Comparison of ENCODE assay signal across 9 cellular contexts in genomic region chrX:115330498-115331138, GRCh38. TPM values are rescaled to one million over a fixed set of nuclear protein-coding genes. Genes with fewer than 3 reads are reported as not detected.
DNase-seq lines count a peak whose midpoint lies in the region; ATAC-seq and TF ChIP-seq lines count a peak whose summit lies in the region.
"Had no signal": no experiment of that assay in that cellular context is flagged by ENCODE, and none has a peak within 500 bp of the region (broad histone marks: within the 10 kb centered on the region; RNA-seq: fewer than 3 reads in every experiment).

No MANE protein-coding gene starts in this region.

- no peaks in the 10 kb centered on the region for H3K27me3 ChIP-seq in fibroblast of lung (ENCODE audit: control insufficient read depth, insufficient read depth, low read length)

- TF ChIP-seq CTCF in AG10803 (conservative IDR thresholded peaks at IDR 0.05; ENCODE audit: low read length) (peak; percentile 81), fibroblast of lung (conservative IDR thresholded peaks at IDR 0.05 in 1 of 2, IDR thresholded peaks at IDR 0.05 in 1 of 2; ENCODE audit: low read depth in 1 of 2, low read length in 2 of 2) (peak; percentile 65 to 67), neural crest cell (conservative IDR thresholded peaks at IDR 0.05) (peak; percentile 99)

- H3K27ac Mint-ChIP-seq in neural crest cell (ENCODE audit: unreplicated experiment): peak overlapping the region; percentile 55
- H3K27ac Mint-ChIP-seq: natural killer cell treated with Interleukin-12 subunit alpha and Interleukin-12 subunit beta and Interleukin-15 and Interleukin-18, amount 100 ng/mL, for 72 hours had no signal

- H3K4me1 ChIP-seq in fibroblast of lung (ENCODE audit: control insufficient read depth, extremely low read depth, insufficient read depth, low read length): no peaks in the 10 kb centered on the region

- H2AFZ ChIP-seq in fibroblast of lung (ENCODE audit: low read length): no peak overlapping the region

- peak overlapping the region; percentile 22 for H3K4me3 Mint-ChIP-seq in neural crest cell
- H3K4me3 Mint-ChIP-seq: natural killer cell treated with Interleukin-12 subunit alpha and Interleukin-12 subunit beta and Interleukin-15 and Interleukin-18, amount 100 ng/mL, for 72 hours had no signal

- no peak for ATAC-seq in activated CD4-positive, CD25-positive, alpha-beta regulatory T cell treated with anti-CD3 and anti-CD28 coated beads, Interleukin-2, amount 50 U/mL, for 24 hours
- no peak for ATAC-seq in GM19324 (IDR thresholded peaks at IDR 0.05; ENCODE audit: low FRiP score, unreplicated experiment)

- H4K20me1 ChIP-seq in fibroblast of lung (ENCODE audit: control insufficient read depth, extremely low read depth, insufficient read depth, low read length): no peaks in the 10 kb centered on the region

- in situ Hi-C loops in SK-MEL-5 (cut with HindIII; ENCODE audit: low pct_unique_long_range_greater_than_20kb, low sequenced_read_pairs): no loop called here

- no peaks in the 10 kb centered on the region for H3K36me3 ChIP-seq in fibroblast of lung (ENCODE audit: control insufficient read depth, insufficient read depth, low read length)

- no peaks in the 10 kb centered on the region for H3K36me3 Mint-ChIP-seq in neural crest cell (ENCODE audit: low read depth)
- H3K36me3 Mint-ChIP-seq: natural killer cell treated with Interleukin-12 subunit alpha and Interleukin-12 subunit beta and Interleukin-15 and Interleukin-18, amount 100 ng/mL, for 72 hours had no signal

- no peaks in the 10 kb centered on the region for H3K79me2 ChIP-seq in fibroblast of lung (ENCODE audit: control insufficient read depth, insufficient read depth, low read length)

- H3K9me3 ChIP-seq in fibroblast of lung (ENCODE audit: control insufficient read depth, insufficient read depth, low read depth, low read length): no peaks in the 10 kb centered on the region

- peaks cover 25% of the 10 kb centered on the region for H3K4me1 Mint-ChIP-seq in neural crest cell

- H3K9ac ChIP-seq in fibroblast of lung (ENCODE audit: insufficient read depth, low read length): no peak overlapping the region

- H3K4me3 ChIP-seq in AG10803 (ENCODE audit: low read length) (peak overlapping the region; percentile 30; the same call in 1 of the 2 replicates), fibroblast of lung (replicated peaks in 1 of 4; ENCODE audit: control extremely low read depth in 1 of 4, insufficient read depth in 1 of 4, low read depth in 3 of 4, low read length in 4 of 4) (no peak overlapping the region)

- no peaks in the 10 kb centered on the region for H3K27me3 Mint-ChIP-seq in neural crest cell (ENCODE audit: low read depth)

- H3K9me3 Mint-ChIP-seq in neural crest cell: no peaks in the 10 kb centered on the region
- H3K9me3 Mint-ChIP-seq: natural killer cell treated with Interleukin-12 subunit alpha and Interleukin-12 subunit beta and Interleukin-15 and Interleukin-18, amount 100 ng/mL, for 72 hours had no signal

- no peak overlapping the region for H3K27ac ChIP-seq in fibroblast of lung (ENCODE audit: insufficient read depth, low read length)

- H3K4me2 ChIP-seq in fibroblast of lung (ENCODE audit: extremely low read depth, insufficient read depth, low read length): peak overlapping the region; percentile 51

- DNase-seq in AG10803 (ENCODE audit: low read depth) (peak; percentile 68), GM03348 (ENCODE audit: low spot score) (peak; percentile 59), Kasumi-1 (lab: John Stamatoyannopoulos, UW) (peak; percentile 52 to 61), SK-MEL-5 (ENCODE audit: low read depth, low spot score) (peak; percentile 72), fibroblast of lung (ENCODE audit: low read depth in 2 of 2) (peak; percentile 60 to 77), neural crest cell (ENCODE audit: low read depth, low spot score) (peak; percentile 57)

RNA-seq across cellular contexts. Expression of gene LUZP4, which starts 41.1 kb away (rescaled TPM):
- total RNA-seq in SK-MEL-5 (2014; rRNA removed; shearing (Covaris generic)): 19.1 and 22.2 TPM in 2 replicates
- 4.3 and 4.6 TPM in 2 replicates for polyA plus RNA-seq in SK-MEL-5 (2015; cell fraction: cytosol; rRNA removed)
- polyA plus RNA-seq in SK-MEL-5 (2015; cell fraction: nucleus; rRNA removed): 2.1 and 3.6 TPM in 2 replicates
- total RNA-seq in fibroblast of lung: not detected in 2 replicates
- not detected in 2 replicates for polyA plus RNA-seq in fibroblast of lung
- not detected in 2 replicates for polyA plus RNA-seq in fibroblast of lung (2012)
- polyA minus RNA-seq in fibroblast of lung (ENCODE audit: low replicate concordance): not detected in 2 replicates
- total RNA-seq in neural crest cell: not detected in 2 replicates
- total RNA-seq: natural killer cell treated with Interleukin-12 subunit alpha and Interleukin-12 subunit beta and Interleukin-15 and Interleukin-18, amount 100 ng/mL, for 72 hours had no signal

Comparison
In these comparisons a context has a peak if more than half of its experiments do, and no peak if none do; other contexts are left out.
1. RNA of gene LUZP4, which starts 41.1 kb away (total RNA-seq): 19.1 to 22.2 TPM in SK-MEL-5; not detected in fibroblast of lung and not detected in neural crest cell; every median in the first group is over 10 times any median in the second.
2. Peak in every context shown above with its lines, with median percentiles within 50 percentile points of each other: DNase-seq and CTCF ChIP-seq.